ENCODE assay signal across 23 cellular contexts in the genomic region with DNA sequence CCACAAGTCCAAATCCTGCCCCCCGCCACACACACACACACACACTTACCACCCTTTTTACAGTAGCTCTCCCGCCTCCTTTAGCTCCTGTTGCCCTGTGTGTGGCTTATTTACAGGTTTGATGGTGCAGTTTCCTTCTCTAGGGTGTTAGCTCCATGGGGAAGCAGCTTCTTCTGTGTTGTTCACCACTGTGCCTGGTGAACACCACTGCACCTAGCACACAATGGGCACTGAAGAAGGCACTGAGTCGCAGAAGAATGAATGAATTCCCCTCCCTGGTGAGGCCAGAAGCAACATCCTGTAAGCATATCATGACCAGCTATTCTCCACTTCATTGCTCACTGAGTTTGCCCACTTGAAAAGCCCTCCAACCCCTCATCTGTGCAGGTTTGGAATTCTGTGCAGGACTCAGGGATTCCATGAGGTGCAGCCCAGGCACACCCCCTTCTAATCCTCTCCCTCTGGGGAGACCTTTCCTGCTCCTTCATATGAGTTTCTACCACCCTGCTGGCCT. TPM values are rescaled to one million over a fixed set of nuclear protein-coding genes. Genes with fewer than 3 reads are reported as not detected.
DNase-seq lines count a peak whose midpoint lies in the region; ATAC-seq and TF ChIP-seq lines count a peak whose summit lies in the region.
"Had no signal": no experiment of that assay in that cellular context is flagged by ENCODE, and none has a peak within 500 bp of the region (broad histone marks: within the 10 kb centered on the region; RNA-seq: fewer than 3 reads in every experiment).

No MANE protein-coding gene starts in this region.

- H3K27ac Mint-ChIP-seq in activated naive CD8-positive, alpha-beta T cell treated with anti-CD3 and anti-CD28 coated beads, Interleukin-2, amount 10 ng/mL, durations not matched to agents 7 days and 5 days, result no peak overlapping the region
- H3K27ac Mint-ChIP-seq in activated naive CD8-positive, alpha-beta T cell treated with anti-CD3 and anti-CD28 coated beads for 36 hours, result no peak overlapping the region
- H3K27ac Mint-ChIP-seq in naive thymus-derived CD4-positive, alpha-beta T cell, result no peak overlapping the region
- H3K27ac Mint-ChIP-seq: activated CD4-positive, alpha-beta T cell treated with anti-CD3 and anti-CD28 coated beads, Interleukin-2, amount 10 ng/mL, durations not matched to agents 24 days and 14 days; activated naive CD4-positive, alpha-beta T cell treated with anti-CD3 and anti-CD28 coated beads for 36 hours; stimulated activated naive B cell treated with anti-CD40 and anti-IgM and Interleukin-4, amounts not matched to agents 10 μg/mL and 1 μg/mL and 100 μg/mL, for 72 hours had no signal

- H4K20me1 ChIP-seq in PC-9 (ENCODE audit: insufficient read depth), result no peaks in the 10 kb centered on the region

- H3K4me2 ChIP-seq in PC-9, result peak overlapping the region; percentile 39; the same call in 1 of the 2 replicates
- H3K4me2 ChIP-seq: hepatocyte had no signal

- CTCF ChIA-PET in PC-9 (lab: Charles Lee), result no interaction called here
- CTCF ChIA-PET in naive thymus-derived CD4-positive, alpha-beta T cell (lab: Charles Lee), result no interaction called here

- DNase-seq in activated naive CD8-positive, alpha-beta T cell treated with anti-CD3 and anti-CD28 coated beads, Interleukin-2, amount 10 ng/mL, durations not matched to agents 7 days and 5 days, result no peak
- DNase-seq in activated naive CD8-positive, alpha-beta T cell treated with anti-CD3 and anti-CD28 coated beads for 36 hours, result no peak
- no peak for DNase-seq in PC-9
- no peak for DNase-seq in naive thymus-derived CD4-positive, alpha-beta T cell
- DNase-seq in caudate nucleus (lab: John Stamatoyannopoulos, UW), result no peak
- DNase-seq in activated CD4-positive, CD25-positive, alpha-beta regulatory T cell (lab: John Stamatoyannopoulos, UW), result no peak
- DNase-seq: activated CD4-positive, alpha-beta T cell treated with anti-CD3 and anti-CD28 coated beads, Interleukin-2, amount 10 ng/mL, durations not matched to agents 24 days and 14 days; activated naive CD4-positive, alpha-beta T cell treated with anti-CD3 and anti-CD28 coated beads for 36 hours; activated T-cell treated with anti-CD3 and anti-CD28 coated beads, Interleukin-2, amount 50 U/mL, for 48 hours; AML-193; anterior cingulate cortex; COR-L47; HCEC 1CT; NCI-H1092 treated with DMSO at 0.1 percent for 48 hours; NCI-H1694 treated with DMSO at 0.1 percent for 48 hours; NCI-H82; SIG-M5; stimulated activated naive B cell treated with anti-CD40 and anti-IgM and Interleukin-4, amounts not matched to agents 10 μg/mL and 1 μg/mL and 100 μg/mL, for 72 hours; T-helper 9 cell had no signal

- ATAC-seq in activated naive CD8-positive, alpha-beta T cell treated with anti-CD3 and anti-CD28 coated beads, Interleukin-2, amount 10 ng/mL, durations not matched to agents 7 days and 5 days (ENCODE audit: low read depth), result no peak
- ATAC-seq in naive thymus-derived CD4-positive, alpha-beta T cell, result no peak
- no peak for ATAC-seq in HG02938 (IDR thresholded peaks at IDR 0.05; ENCODE audit: unreplicated experiment)
- ATAC-seq: K562; stimulated activated naive B cell treated with anti-CD40 and anti-IgM and Interleukin-4, amounts not matched to agents 10 μg/mL and 1 μg/mL and 100 μg/mL, for 72 hours had no signal

- H3K4me3 ChIP-seq in PC-9, result no peak overlapping the region
- H3K4me3 ChIP-seq in naive thymus-derived CD4-positive, alpha-beta T cell (ENCODE audit: low read length), result no peak overlapping the region
- H3K4me3 ChIP-seq: hepatocyte, K562, lung had no signal

- H3K36me3 ChIP-seq in PC-9 (ENCODE audit: low read depth), result no peaks in the 10 kb centered on the region
- H3K36me3 ChIP-seq in naive thymus-derived CD4-positive, alpha-beta T cell (ENCODE audit: control insufficient read depth in 2 of 3, insufficient read depth in 3 of 3, low read length in 3 of 3), result no peaks in the 10 kb centered on the region

- H3K27me3 ChIP-seq in PC-9 (ENCODE audit: insufficient read depth, low read depth), result no peaks in the 10 kb centered on the region
- H3K27me3 ChIP-seq in naive thymus-derived CD4-positive, alpha-beta T cell (ENCODE audit: control insufficient read depth in 2 of 2, insufficient read depth in 2 of 2, low read length in 2 of 2), result no peaks in the 10 kb centered on the region
- H3K27me3 ChIP-seq: hepatocyte had no signal

- H3K4me1 ChIP-seq in PC-9 (replicated peaks; ENCODE audit: insufficient read depth), result peaks cover 33% of the 10 kb centered on the region
- peaks cover 4 to 9% of the 10 kb centered on the region in 2 donors for H3K4me1 ChIP-seq in naive thymus-derived CD4-positive, alpha-beta T cell (ENCODE audit: control insufficient read depth in 2 of 2, insufficient read depth in 2 of 2, low read length in 2 of 2)

- no peaks in the 10 kb centered on the region for H3K9me2 ChIP-seq in PC-9 (ENCODE audit: insufficient read depth)

- peaks cover 22% of the 10 kb centered on the region for H3K4me1 Mint-ChIP-seq in activated naive CD8-positive, alpha-beta T cell treated with anti-CD3 and anti-CD28 coated beads, Interleukin-2, amount 10 ng/mL, durations not matched to agents 7 days and 5 days
- H3K4me1 Mint-ChIP-seq in activated naive CD8-positive, alpha-beta T cell treated with anti-CD3 and anti-CD28 coated beads for 36 hours, result peaks cover 20% of the 10 kb centered on the region
- H3K4me1 Mint-ChIP-seq in naive thymus-derived CD4-positive, alpha-beta T cell, result peaks cover 18 to 45% (median 35%) of the 10 kb centered on the region in 7 donors

- no peak overlapping the region for H2AFZ ChIP-seq in PC-9
- H2AFZ ChIP-seq: hepatocyte had no signal

- no TSS peak for BruUV-seq in PC-9 (replicated peaks; lab: Mats Ljungman, UMichigan)

- H3K9me3 ChIP-seq in PC-9 (ENCODE audit: insufficient read depth, low read depth), result no peaks in the 10 kb centered on the region
- no peaks in the 10 kb centered on the region for H3K9me3 ChIP-seq in naive thymus-derived CD4-positive, alpha-beta T cell (ENCODE audit: control insufficient read depth in 2 of 3, low read length in 3 of 3)

- H3K36me3 Mint-ChIP-seq in activated naive CD8-positive, alpha-beta T cell treated with anti-CD3 and anti-CD28 coated beads, Interleukin-2, amount 10 ng/mL, durations not matched to agents 7 days and 5 days, result no peaks in the 10 kb centered on the region
- H3K36me3 Mint-ChIP-seq in activated naive CD8-positive, alpha-beta T cell treated with anti-CD3 and anti-CD28 coated beads for 36 hours, result no peaks in the 10 kb centered on the region
- no peaks in the 10 kb centered on the region for H3K36me3 Mint-ChIP-seq in naive thymus-derived CD4-positive, alpha-beta T cell

- POLR2A ChIA-PET in activated naive CD8-positive, alpha-beta T cell treated with anti-CD3 and anti-CD28 coated beads, Interleukin-2, amount 10 ng/mL, durations not matched to agents 7 days and 5 days (lab: Charles Lee), result no interaction called here
- POLR2A ChIA-PET in PC-9 (lab: Charles Lee; ENCODE audit: unreplicated experiment), result no interaction called here
- POLR2A ChIA-PET in naive thymus-derived CD4-positive, alpha-beta T cell (lab: Charles Lee), result interaction anchor here (0.7 kb wide), 1 partner anchor 784 kb away, joined by 3 read pairs; no protein-coding TSS in a partner anchor

- H3K27ac ChIP-seq in PC-9, result no peak overlapping the region
- no peak overlapping the region for H3K27ac ChIP-seq in naive thymus-derived CD4-positive, alpha-beta T cell (ENCODE audit: low read depth, low read length)
- H3K27ac ChIP-seq in caudate nucleus (ENCODE audit: low read depth, low read length), result no peak overlapping the region
- H3K27ac ChIP-seq: hepatocyte had no signal

- TF ChIP-seq CTCF in PC-9 (conservative IDR thresholded peaks at IDR 0.05), result no peak

- intact Hi-C loops in PC-9 (cut with micrococcal nuclease; ENCODE audit: unreplicated experiment), result no loop called here
- intact Hi-C loops in naive thymus-derived CD4-positive, alpha-beta T cell (cut with micrococcal nuclease), result loop anchor here (5.0 to 10.0 kb wide), 3 partner anchors 37 to 777 kb away; a partner anchor contains a TSS

- H3K27me3 Mint-ChIP-seq in activated naive CD8-positive, alpha-beta T cell treated with anti-CD3 and anti-CD28 coated beads, Interleukin-2, amount 10 ng/mL, durations not matched to agents 7 days and 5 days, result peaks cover 26% of the 10 kb centered on the region
- peaks cover 16% of the 10 kb centered on the region for H3K27me3 Mint-ChIP-seq in activated naive CD8-positive, alpha-beta T cell treated with anti-CD3 and anti-CD28 coated beads for 36 hours
- H3K27me3 Mint-ChIP-seq in naive thymus-derived CD4-positive, alpha-beta T cell, result peaks cover 0 to 44% (median 6%) of the 10 kb centered on the region in 5 donors

- no peaks in the 10 kb centered on the region for H3K9me3 Mint-ChIP-seq in activated naive CD8-positive, alpha-beta T cell treated with anti-CD3 and anti-CD28 coated beads, Interleukin-2, amount 10 ng/mL, durations not matched to agents 7 days and 5 days
- no peaks in the 10 kb centered on the region for H3K9me3 Mint-ChIP-seq in activated naive CD8-positive, alpha-beta T cell treated with anti-CD3 and anti-CD28 coated beads for 36 hours
- no peaks in the 10 kb centered on the region for H3K9me3 Mint-ChIP-seq in naive thymus-derived CD4-positive, alpha-beta T cell
- H3K9me3 Mint-ChIP-seq: activated CD4-positive, alpha-beta T cell treated with anti-CD3 and anti-CD28 coated beads, Interleukin-2, amount 10 ng/mL, durations not matched to agents 24 days and 14 days; activated naive CD4-positive, alpha-beta T cell treated with anti-CD3 and anti-CD28 coated beads for 36 hours; stimulated activated naive B cell treated with anti-CD40 and anti-IgM and Interleukin-4, amounts not matched to agents 10 μg/mL and 1 μg/mL and 100 μg/mL, for 72 hours had no signal

- H3F3A ChIP-seq in PC-9 (ENCODE audit: insufficient read depth, low read depth), result peaks cover 36% of the 10 kb centered on the region; the same call in 1 of the 2 replicates

- H3K79me2 ChIP-seq in PC-9 (ENCODE audit: low read depth), result peaks cover 40% of the 10 kb centered on the region

- peak overlapping the region; percentile 46 for H3K4me3 Mint-ChIP-seq in activated naive CD8-positive, alpha-beta T cell treated with anti-CD3 and anti-CD28 coated beads, Interleukin-2, amount 10 ng/mL, durations not matched to agents 7 days and 5 days
- H3K4me3 Mint-ChIP-seq in activated naive CD8-positive, alpha-beta T cell treated with anti-CD3 and anti-CD28 coated beads for 36 hours, result no peak overlapping the region
- peak overlapping the region in 7 of 10 donors; percentile 27 to 96 (median 37) for H3K4me3 Mint-ChIP-seq in naive thymus-derived CD4-positive, alpha-beta T cell
- H3K4me3 Mint-ChIP-seq: activated CD4-positive, alpha-beta T cell treated with anti-CD3 and anti-CD28 coated beads, Interleukin-2, amount 10 ng/mL, durations not matched to agents 24 days and 14 days; activated naive CD4-positive, alpha-beta T cell treated with anti-CD3 and anti-CD28 coated beads for 36 hours had no signal

RNA-seq across cellular contexts. Expression of a gene that starts 3.0 kb away (rescaled TPM):
- total RNA-seq in activated naive CD8-positive, alpha-beta T cell treated with anti-CD3 and anti-CD28 coated beads, Interleukin-2, amount 10 ng/mL, durations not matched to agents 7 days and 5 days, result 1 to 10 TPM; 8.8 to 9.9 TPM
- total RNA-seq in activated naive CD8-positive, alpha-beta T cell treated with anti-CD3 and anti-CD28 coated beads for 36 hours, result 10 to 100 TPM; 10.7 to 10.9 TPM
- total RNA-seq in PC-9 (2021), result 31.9 and 41.0 TPM in 2 replicates
- 10 to 100 TPM in 1 of 5 experiments, 1 to 10 TPM in 4; 2.0 to 13.6 (median 4.0) TPM for total RNA-seq in naive thymus-derived CD4-positive, alpha-beta T cell
- polyA plus RNA-seq in naive thymus-derived CD4-positive, alpha-beta T cell, result 1 to 10 TPM; 1.3 to 6.7 TPM

RNA-seq across cellular contexts. Expression of a gene that starts 50.8 kb away (rescaled TPM):
- 10 to 100 TPM; 31.3 TPM for total RNA-seq in activated naive CD8-positive, alpha-beta T cell treated with anti-CD3 and anti-CD28 coated beads, Interleukin-2, amount 10 ng/mL, durations not matched to agents 7 days and 5 days
- 10 to 100 TPM; 20.8 to 21.1 TPM for total RNA-seq in activated naive CD8-positive, alpha-beta T cell treated with anti-CD3 and anti-CD28 coated beads for 36 hours
- 30.2 and 35.2 TPM in 2 replicates for total RNA-seq in PC-9 (2021)
- total RNA-seq in naive thymus-derived CD4-positive, alpha-beta T cell, result 10 to 100 TPM; 17.2 to 34.1 (median 25.9) TPM
- 10 to 100 TPM; 18.8 to 35.4 TPM for polyA plus RNA-seq in naive thymus-derived CD4-positive, alpha-beta T cell
